In genomic region chr7:42650701-42651100, GRCh38 we compare ENCODE assay signal across 29 cellular contexts.
"Had no signal": no experiment of that assay in that cellular context is flagged by ENCODE, and none has a peak within 500 bp of the region (broad histone marks: within the 10 kb centered on the region; RNA-seq: fewer than 3 reads in every experiment).

No MANE protein-coding gene starts in this region.

- H3K4me3 Mint-ChIP-seq: activated CD4-positive, alpha-beta T cell treated with anti-CD3 and anti-CD28 coated beads for 36 hours; activated CD4-positive, alpha-beta T cell treated with anti-CD3 and anti-CD28 coated beads, Interleukin-2, amount 10 ng/mL, durations not matched to agents 7 days and 5 days; activated CD8-positive, alpha-beta T cell treated with anti-CD3 and anti-CD28 coated beads, Interleukin-2, amount 10 ng/mL, durations not matched to agents 7 days and 5 days; activated naive CD4-positive, alpha-beta T cell treated with anti-CD3 and anti-CD28 coated beads, Interleukin-2, amount 10 ng/mL, durations not matched to agents 7 days and 5 days; activated naive CD8-positive, alpha-beta T cell; activated naive CD8-positive, alpha-beta T cell treated with anti-CD3 and anti-CD28 coated beads, Interleukin-2, amount 50 U/mL, for 24 hours; activated T-cell treated with anti-CD3 and anti-CD28 coated beads, Interleukin-2, amount 50 U/mL, for 4 hours; activated T-helper 1 cell treated with anti-CD3 and anti-CD28 coated beads, Interleukin-12 subunit alpha, Interleukin-12 subunit beta, Interleukin-2, Interleukin-4 antibody, amounts not matched to agents 30 ng/mL and 10 ng/mL and 1 ng/mL, durations not matched to agents 14 hours and 24 hours and 36 hours; brain; IgD-negative memory B cell had no signal

- H3K27ac ChIP-seq: SJCRH30, SK-N-MC had no signal

- H3K27me3 Mint-ChIP-seq: activated CD4-positive, alpha-beta T cell treated with anti-CD3 and anti-CD28 coated beads, Interleukin-2, amount 10 ng/mL, durations not matched to agents 7 days and 5 days; activated naive CD4-positive, alpha-beta T cell treated with anti-CD3 and anti-CD28 coated beads, Interleukin-2, amount 10 ng/mL, durations not matched to agents 7 days and 5 days; activated naive CD8-positive, alpha-beta T cell treated with anti-CD3 and anti-CD28 coated beads, Interleukin-2, amount 50 U/mL, for 24 hours had no signal

- ATAC-seq: activated CD4-positive, alpha-beta T cell treated with anti-CD3 and anti-CD28 coated beads for 36 hours; activated CD8-positive, alpha-beta T cell treated with anti-CD3 and anti-CD28 coated beads, Interleukin-2, amount 10 ng/mL, durations not matched to agents 7 days and 5 days; activated naive CD8-positive, alpha-beta T cell treated with anti-CD3 and anti-CD28 coated beads, Interleukin-2, amount 50 U/mL, for 24 hours; activated T-cell treated with anti-CD3 and anti-CD28 coated beads, Interleukin-2, amount 50 U/mL, for 4 hours; Panc1 had no signal

- H3K9me3 Mint-ChIP-seq: activated CD4-positive, alpha-beta T cell treated with anti-CD3 and anti-CD28 coated beads, Interleukin-2, amount 10 ng/mL, durations not matched to agents 7 days and 5 days; activated naive CD4-positive, alpha-beta T cell treated with anti-CD3 and anti-CD28 coated beads, Interleukin-2, amount 10 ng/mL, durations not matched to agents 7 days and 5 days; activated T-helper 1 cell treated with anti-CD3 and anti-CD28 coated beads, Interleukin-12 subunit alpha, Interleukin-12 subunit beta, Interleukin-2, Interleukin-4 antibody, amounts not matched to agents 30 ng/mL and 10 ng/mL and 1 ng/mL, durations not matched to agents 14 hours and 24 hours and 36 hours had no signal

- H3K4me1 Mint-ChIP-seq: activated CD4-positive, alpha-beta T cell treated with anti-CD3 and anti-CD28 coated beads for 36 hours; activated CD4-positive, alpha-beta T cell treated with anti-CD3 and anti-CD28 coated beads, Interleukin-2, amount 10 ng/mL, durations not matched to agents 7 days and 5 days; activated naive CD4-positive, alpha-beta T cell treated with anti-CD3 and anti-CD28 coated beads, Interleukin-2, amount 10 ng/mL, durations not matched to agents 7 days and 5 days; activated naive CD8-positive, alpha-beta T cell treated with anti-CD3 and anti-CD28 coated beads, Interleukin-2, amount 50 U/mL, for 24 hours had no signal

- DNase-seq: activated CD4-positive, alpha-beta T cell treated with anti-CD3 and anti-CD28 coated beads for 36 hours; activated CD4-positive, alpha-beta T cell treated with anti-CD3 and anti-CD28 coated beads, Interleukin-2, amount 10 ng/mL, durations not matched to agents 7 days and 5 days; activated CD4-positive, alpha-beta T cell treated with anti-CD3 and anti-CD28 coated beads, Interleukin-2, amount 50 U/mL, for 48 hours; activated CD8-positive, alpha-beta T cell treated with anti-CD3 and anti-CD28 coated beads, Interleukin-2, amount 10 ng/mL, durations not matched to agents 7 days and 5 days; activated effector memory CD4-positive, alpha-beta T cell treated with Interleukin-2 at 50 U/mL for 16 hours; activated naive CD4-positive, alpha-beta T cell treated with anti-CD3 and anti-CD28 coated beads, Interleukin-2, amount 10 ng/mL, durations not matched to agents 7 days and 5 days; activated naive CD8-positive, alpha-beta T cell treated with anti-CD3 and anti-CD28 coated beads, Interleukin-2, amount 50 U/mL, for 24 hours; activated T-cell treated with anti-CD3 and anti-CD28 coated beads, Interleukin-2, amount 50 U/mL, for 4 hours; Karpas-422; KBM-7; NCI-H1105; NCI-H1417 treated with DMSO at 0.1 percent for 48 hours; NCI-H187 treated with DMSO at 0.1 percent for 48 hours; NCI-H2081; NCI-H2171 treated with DMSO at 0.1 percent for 48 hours; NCI-H2227 treated with DMSO at 0.1 percent for 48 hours; NCI-H446; NCI-H510A treated with DMSO at 0.1 percent for 48 hours; NCI-H69; NCI-H82; SHP77; SJCRH30; T1000 had no signal

- H3K27ac Mint-ChIP-seq: activated CD4-positive, alpha-beta T cell treated with anti-CD3 and anti-CD28 coated beads for 36 hours; activated CD4-positive, alpha-beta T cell treated with anti-CD3 and anti-CD28 coated beads, Interleukin-2, amount 10 ng/mL, durations not matched to agents 7 days and 5 days; activated CD8-positive, alpha-beta T cell treated with anti-CD3 and anti-CD28 coated beads, Interleukin-2, amount 10 ng/mL, durations not matched to agents 7 days and 5 days; activated naive CD4-positive, alpha-beta T cell treated with anti-CD3 and anti-CD28 coated beads, Interleukin-2, amount 10 ng/mL, durations not matched to agents 7 days and 5 days; activated naive CD8-positive, alpha-beta T cell; activated naive CD8-positive, alpha-beta T cell treated with anti-CD3 and anti-CD28 coated beads, Interleukin-2, amount 50 U/mL, for 24 hours; activated T-helper 1 cell treated with anti-CD3 and anti-CD28 coated beads, Interleukin-12 subunit alpha, Interleukin-12 subunit beta, Interleukin-2, Interleukin-4 antibody, amounts not matched to agents 30 ng/mL and 10 ng/mL and 1 ng/mL, durations not matched to agents 14 hours and 24 hours and 36 hours; IgD-negative memory B cell had no signal

- H3K36me3 Mint-ChIP-seq: activated naive CD4-positive, alpha-beta T cell treated with anti-CD3 and anti-CD28 coated beads, Interleukin-2, amount 10 ng/mL, durations not matched to agents 7 days and 5 days; activated naive CD8-positive, alpha-beta T cell had no signal
